11 cellular contexts compared by ENCODE assay signal in the genomic region with DNA sequence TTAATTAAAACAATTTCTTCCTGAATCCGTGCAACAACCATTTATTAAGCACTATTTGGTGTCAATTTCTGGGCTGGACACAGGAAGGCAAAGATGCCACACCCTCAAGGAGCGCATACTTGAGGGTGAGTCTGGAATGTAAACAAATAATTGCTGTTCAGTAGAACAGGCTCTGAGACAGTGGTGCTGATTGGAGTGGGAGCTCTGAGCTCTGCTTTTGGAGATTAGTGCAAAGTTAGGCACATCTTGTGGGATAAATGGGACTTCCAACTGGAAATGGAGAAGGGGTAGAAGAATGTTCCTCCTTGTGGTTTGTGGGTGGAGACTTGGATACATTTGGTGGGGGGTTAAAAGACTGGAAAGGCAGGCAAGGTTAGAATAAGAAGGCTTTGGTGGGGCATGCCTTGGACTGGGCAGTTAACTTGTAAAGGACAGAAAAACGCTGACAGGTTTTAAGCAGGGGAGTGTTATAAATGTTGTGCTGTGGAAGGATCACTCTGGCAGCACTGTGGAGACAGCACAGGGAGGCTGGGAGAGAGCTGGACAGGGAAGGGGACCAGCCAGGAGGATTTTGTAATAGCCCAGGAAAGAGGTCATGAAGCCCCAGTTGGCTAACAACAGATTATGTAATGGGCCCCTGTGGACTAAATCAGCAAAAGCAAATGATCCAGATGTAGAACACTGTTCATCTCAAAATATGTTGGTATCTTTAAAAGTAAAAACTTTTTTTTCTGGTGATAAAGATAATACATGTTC.
DNase-seq lines count a peak whose midpoint lies in the region; ATAC-seq, FAIRE-seq and TF ChIP-seq lines count a peak whose summit lies in the region.
"Had no signal": no experiment of that assay in that cellular context is flagged by ENCODE, and none has a peak within 500 bp of the region (broad histone marks: within the 10 kb centered on the region; RNA-seq: fewer than 3 reads in every experiment).

No MANE protein-coding gene starts in this region.

- POLR2A ChIA-PET in Panc1 (lab: Charles Lee), result no interaction called here

- H3K4me3 ChIP-seq in Panc1 (ENCODE audit: low read depth in 2 of 2, low read length in 2 of 2), result no peak overlapping the region
- H3K4me3 ChIP-seq in fibroblast of the aortic adventitia (ENCODE audit: low read depth, low read length), result no peak overlapping the region
- no peak overlapping the region for H3K4me3 ChIP-seq in retinal pigment epithelial cell (ENCODE audit: low read length)
- H3K4me3 ChIP-seq in H7 (ENCODE audit: insufficient read depth, low read depth, low read length), result no peak overlapping the region

- H3K36me3 ChIP-seq in Panc1 (ENCODE audit: control insufficient read depth, insufficient read depth, low read length) (no peaks in the 10 kb centered on the region), H7 (replicated peaks; ENCODE audit: control insufficient read depth, insufficient read depth, low read length) (no peaks in the 10 kb centered on the region)

- CTCF ChIA-PET in Panc1 (lab: Charles Lee), result no interaction called here

- in situ Hi-C loops in Panc1 (cut with HindIII; ENCODE audit: low pct_unique_long_range_greater_than_20kb, low sequenced_read_pairs), result no loop called here

- peak; percentile 91 for ATAC-seq in Panc1

- no peaks in the 10 kb centered on the region for H3K9me3 ChIP-seq in Panc1 (ENCODE audit: control insufficient read depth, insufficient read depth, low read depth, low read length)

- intact Hi-C loops in Panc1 (cut with micrococcal nuclease; ENCODE audit: unreplicated experiment), result no loop called here

- H3K27me3 ChIP-seq in Panc1 (ENCODE audit: control insufficient read depth, insufficient read depth, low read length) (no peaks in the 10 kb centered on the region), H7 (ENCODE audit: control insufficient read depth, insufficient read depth, low read length) (no peaks in the 10 kb centered on the region)

- TF ChIP-seq CTCF in Panc1 (IDR thresholded peaks at IDR 0.05) (no peak), fibroblast of the aortic adventitia (IDR thresholded peaks at IDR 0.05; ENCODE audit: insufficient read depth, low read length) (no peak), retinal pigment epithelial cell (conservative IDR thresholded peaks at IDR 0.05; ENCODE audit: low read depth, low read length) (no peak), D721Med (IDR thresholded peaks at IDR 0.05; ENCODE audit: insufficient read depth, missing control alignments) (no peak)

- no peak for FAIRE-seq in D721Med (lab: Jason Lieb, UNC)

- H3K27ac ChIP-seq in Panc1 (ENCODE audit: low read length), result no peak overlapping the region

- peak; percentile 82 for DNase-seq in GM03348 (ENCODE audit: low spot score)
- DNase-seq in Panc1 (ENCODE audit: low read depth, low spot score), result no peak
- peak; percentile 83 for DNase-seq in fibroblast of the aortic adventitia (ENCODE audit: low read depth)
- peak; percentile 34 for DNase-seq in retinal pigment epithelial cell (ENCODE audit: low read depth)
- DNase-seq in NCI-H446 (lab: John Stamatoyannopoulos, UW), result no peak
- DNase-seq in D721Med (ENCODE audit: insufficient read length, low spot score), result no peak
- no peak for DNase-seq in medulla oblongata (ENCODE audit: extremely low spot score)
- no peak for DNase-seq in H7
- DNase-seq: DMS79 treated with DMSO at 0.1 percent for 48 hours; NCI-H1436; stimulated activated CD8-positive, alpha-beta memory T cell treated with anti-CD3 and anti-CD28 coated beads, Interleukin-4, amount 100 ng/mL, for 48 hours had no signal

- no TSS peak for BruUV-seq in Panc1 (replicated peaks; lab: Mats Ljungman, UMichigan)

- 0 out of 2 replicates have a peak, but pooled peaks cover 8% of the 10 kb centered on the region for H3K4me1 ChIP-seq in Panc1 (ENCODE audit: control insufficient read depth, insufficient read depth, low read length)

Comparison
In these comparisons a context has a peak if more than half of its experiments do, and no peak if none do; other contexts are left out.
1. DNase-seq: peak in GM03348 (single experiment), fibroblast of the aortic adventitia (single experiment) and retinal pigment epithelial cell (single experiment); none in Panc1 (single experiment), NCI-H446 (0 of 2), D721Med (single experiment), medulla oblongata (single experiment) and H7 (single experiment).